Comparison of ENCODE assay signal across 12 cellular contexts in genomic region chr5:16975950-16976624, GRCh38. TPM values are rescaled to one million over a fixed set of nuclear protein-coding genes. Genes with fewer than 3 reads are reported as not detected.
DNase-seq lines count a peak whose midpoint lies in the region; ATAC-seq and TF ChIP-seq lines count a peak whose summit lies in the region.
"Had no signal": no experiment of that assay in that cellular context is flagged by ENCODE, and none has a peak within 500 bp of the region (broad histone marks: within the 10 kb centered on the region; RNA-seq: fewer than 3 reads in every experiment).

No MANE protein-coding gene starts in this region.

- POLR2A ChIA-PET in CD8-positive, alpha-beta memory T cell (lab: Charles Lee): no interaction called here

- H3K4me3 ChIP-seq in CD8-positive, alpha-beta memory T cell (ENCODE audit: low read length): no peak overlapping the region
- H3K4me3 ChIP-seq: colonic mucosa had no signal

- no peaks in the 10 kb centered on the region for H3K27me3 ChIP-seq in CD8-positive, alpha-beta memory T cell (ENCODE audit: insufficient read depth, low read length, poor library complexity, severe bottlenecking)
- H3K27me3 ChIP-seq: colonic mucosa had no signal

- H3K36me3 ChIP-seq in CD8-positive, alpha-beta memory T cell (ENCODE audit: insufficient read depth, low read length): no peaks in the 10 kb centered on the region
- H3K36me3 ChIP-seq: colonic mucosa had no signal

- DNase-seq in LHCN-M2 (ENCODE audit: low read depth): peak; percentile 38
- peak; percentile 69 for DNase-seq in myocyte (ENCODE audit: low read depth)
- no peak for DNase-seq in DMS53 (lab: John Stamatoyannopoulos, UW)
- no peak for DNase-seq in GM20000 (ENCODE audit: low spot score)
- no peak for DNase-seq in CD8-positive, alpha-beta memory T cell
- no peak for DNase-seq in activated CD8-positive, alpha-beta memory T cell treated with anti-CD3 and anti-CD28 coated beads, Interleukin-2, amount 50 U/mL, for 48 hours
- DNase-seq: colonic mucosa; NCI-H2107; stimulated activated CD4-positive, alpha-beta T cell treated with anti-CD3 and anti-CD28 coated beads, Interleukin-15, amount 100 ng/mL, for 24 hours; T-cell had no signal

- peak; percentile 76 for ATAC-seq in GM19328 (IDR thresholded peaks at IDR 0.05; ENCODE audit: unreplicated experiment)
- peak; percentile 87 for ATAC-seq in HG02870 (IDR thresholded peaks at IDR 0.05; ENCODE audit: unreplicated experiment)
- ATAC-seq: T-cell had no signal

- peaks cover 0 to 10% (median 4%) of the 10 kb centered on the region in 5 donors for H3K9me3 Mint-ChIP-seq in CD8-positive, alpha-beta memory T cell
- H3K9me3 Mint-ChIP-seq: T-cell had no signal

- H3K36me3 Mint-ChIP-seq in CD8-positive, alpha-beta memory T cell: no peaks in the 10 kb centered on the region
- H3K36me3 Mint-ChIP-seq: T-cell had no signal

- no peaks in the 10 kb centered on the region for H3K27me3 Mint-ChIP-seq in CD8-positive, alpha-beta memory T cell

- no peak overlapping the region for H3K27ac ChIP-seq in CD8-positive, alpha-beta memory T cell (ENCODE audit: low read depth, low read length)
- H3K27ac ChIP-seq: colonic mucosa had no signal

- TF ChIP-seq CTCF in GM20000 (IDR thresholded peaks at IDR 0.05; ENCODE audit: extremely low read depth, missing control alignments): no peak

- H3K9me3 ChIP-seq in CD8-positive, alpha-beta memory T cell (ENCODE audit: low read length): no peaks in the 10 kb centered on the region
- H3K9me3 ChIP-seq: colonic mucosa had no signal

- no peaks in the 10 kb centered on the region for H3K4me1 Mint-ChIP-seq in CD8-positive, alpha-beta memory T cell
- H3K4me1 Mint-ChIP-seq: T-cell had no signal

- CTCF ChIA-PET in CD8-positive, alpha-beta memory T cell (lab: Charles Lee): no interaction called here

- no peak overlapping the region for H3K27ac Mint-ChIP-seq in CD8-positive, alpha-beta memory T cell
- H3K27ac Mint-ChIP-seq: T-cell had no signal

- H3K4me3 Mint-ChIP-seq in CD8-positive, alpha-beta memory T cell: no peak overlapping the region
- H3K4me3 Mint-ChIP-seq: T-cell had no signal

- no peaks in the 10 kb centered on the region for H3K4me1 ChIP-seq in CD8-positive, alpha-beta memory T cell (ENCODE audit: insufficient read depth, low read length)
- H3K4me1 ChIP-seq: colonic mucosa had no signal

RNA-seq across cellular contexts. Expression of gene MYO10, which starts 40.0 kb away (rescaled TPM):
- total RNA-seq in LHCN-M2 (2014; rRNA removed) (21.5 and 29.8 TPM in 2 replicates), myocyte (45.9 and 60.9 TPM in 2 replicates)
- 25.1 TPM for polyA plus RNA-seq in LHCN-M2 (2012)
- polyA plus RNA-seq in myocyte (2012): 23.4 TPM
- total RNA-seq in CD8-positive, alpha-beta memory T cell: under 1 TPM; 0.11 to 0.18 TPM
- polyA plus RNA-seq in CD8-positive, alpha-beta memory T cell: not detected

Comparison
In these comparisons a context has a peak if more than half of its experiments do, and no peak if none do; other contexts are left out.
1. DNase-seq: peak in LHCN-M2 (single experiment) and myocyte (single experiment); none in DMS53 (single experiment), GM20000 (single experiment), CD8-positive, alpha-beta memory T cell (0 of 5) and activated CD8-positive, alpha-beta memory T cell treated with anti-CD3 and anti-CD28 coated beads, Interleukin-2, amount 50 U/mL, for 48 hours (single experiment).
2. RNA of gene MYO10, which starts 40.0 kb away (total RNA-seq): 45.9 to 60.9 TPM in myocyte and 21.5 to 29.8 TPM in LHCN-M2; 0.11 to 0.18 TPM in CD8-positive, alpha-beta memory T cell; every median in the first group is over 10 times any median in the second.